Comparison of ENCODE assay signal across 20 cellular contexts in genomic region chr5:72121753-72122445, GRCh38. TPM values are rescaled to one million over a fixed set of nuclear protein-coding genes. Genes with fewer than 3 reads are reported as not detected.
DNase-seq lines count a peak whose midpoint lies in the region; ATAC-seq, FAIRE-seq and TF ChIP-seq lines count a peak whose summit lies in the region.
"Had no signal": no experiment of that assay in that cellular context is flagged by ENCODE, and none has a peak within 500 bp of the region (broad histone marks: within the 10 kb centered on the region; RNA-seq: fewer than 3 reads in every experiment).

No MANE protein-coding gene starts in this region.

- H2BK15ac ChIP-seq in H9 (ENCODE audit: low read depth, low read length) = no peak overlapping the region

- ATAC-seq in K562 (no peak), HG03571 (IDR thresholded peaks at IDR 0.05; ENCODE audit: unreplicated experiment) (no peak)
- ATAC-seq: mucosa of descending colon had no signal

- in situ Hi-C loops in K562 (cut with MboI) = no loop called here

- H3K9ac ChIP-seq in H9 (ENCODE audit: extremely low read depth, insufficient read length, low read length) (no peak overlapping the region), K562 (ENCODE audit: insufficient read depth in 1 of 2, low read depth in 2 of 2, low read length in 2 of 2) (no peak overlapping the region)

- peak overlapping the region; percentile 62 to 97 (median 86) for H3K27ac Mint-ChIP-seq in H9
- peak overlapping the region; percentile 55 for H3K27ac Mint-ChIP-seq in nephron progenitor cell
- H3K27ac Mint-ChIP-seq: activated CD4-positive, alpha-beta T cell treated with anti-CD3 and anti-CD28 coated beads, Interleukin-2, amount 10 ng/mL, durations not matched to agents 7 days and 5 days; activated naive CD8-positive, alpha-beta T cell; activated T-cell treated with anti-CD3 and anti-CD28 coated beads, Interleukin-2, amount 50 U/mL, for 24 hours had no signal

- no peak overlapping the region for H3T11ph ChIP-seq in H9 (ENCODE audit: low read length)

- peaks cover 28 to 38% (median 32%) of the 10 kb centered on the region in 3 experiments for H3K36me3 Mint-ChIP-seq in H9 (ENCODE audit: insufficient read depth in 1 of 3, low read depth in 3 of 3)
- H3K36me3 Mint-ChIP-seq in nephron progenitor cell (ENCODE audit: low read depth) = peaks cover 63% of the 10 kb centered on the region
- H3K36me3 Mint-ChIP-seq: activated naive CD8-positive, alpha-beta T cell had no signal

- H4K5ac ChIP-seq in H9 (ENCODE audit: insufficient read length, low read depth, low read length) = no peak overlapping the region

- H3K4me3 Mint-ChIP-seq in H9 = peak overlapping the region; percentile 26 to 60; a peak in 4 of 5 replicates
- H3K4me3 Mint-ChIP-seq in nephron progenitor cell = no peak overlapping the region
- H3K4me3 Mint-ChIP-seq: activated CD4-positive, alpha-beta T cell treated with anti-CD3 and anti-CD28 coated beads, Interleukin-2, amount 10 ng/mL, durations not matched to agents 7 days and 5 days; activated naive CD8-positive, alpha-beta T cell; activated T-cell treated with anti-CD3 and anti-CD28 coated beads, Interleukin-2, amount 50 U/mL, for 24 hours had no signal

- WGBS in H9 (ENCODE audit: extremely low coverage, insufficient read length, low lambda C conversion rate) = no CpG with 5 or more reads among the region's 12 CpGs
- WGBS in K562 (ENCODE audit: insufficient coverage, low coverage, missing lambda C conversion rate) = 77% methylated on average over 12 of the region's 12 CpGs

- CTCF ChIA-PET in K562 (lab: Yijun Ruan, JAX; ENCODE audit: low intra/inter-chr PET ratio) = no interaction called here

- H3K36me3 ChIP-seq in K562 (ENCODE audit: control insufficient read depth, insufficient read depth, low read length) = peaks cover 46% of the 10 kb centered on the region

- peak; percentile 61 for DNase-seq in H9
- peak; percentile 39 for DNase-seq in NCI-H1417 treated with DMSO at 0.1 percent for 48 hours (lab: John Stamatoyannopoulos, UW)
- DNase-seq in K562 (ENCODE audit: extremely low read depth in 1 of 4, low spot score in 3 of 4) = no peak
- DNase-seq in nephron progenitor cell = no peak
- DNase-seq in DMS 273 (lab: John Stamatoyannopoulos, UW; ENCODE audit: unreplicated experiment) = no peak
- DNase-seq in activated CD4-positive, alpha-beta T cell treated with anti-CD3 and anti-CD28 coated beads, Interleukin-2, amount 50 U/mL, for 1 hour = no peak
- no peak for DNase-seq in HUDEP-2 (lab: John Stamatoyannopoulos, UW; ENCODE audit: unreplicated experiment in 76 of 76)
- DNase-seq: activated CD4-positive, alpha-beta T cell treated with anti-CD3 and anti-CD28 coated beads, Interleukin-2, amount 10 ng/mL, durations not matched to agents 7 days and 5 days; activated T-cell treated with anti-CD3 and anti-CD28 coated beads, Interleukin-2, amount 50 U/mL, for 24 hours; AML-193; mucosa of descending colon; NCI-H524 treated with DMSO at 0.1 percent for 48 hours; PC-9; small intestine had no signal

- H4K20me1 ChIP-seq in H9 (ENCODE audit: control insufficient read depth, insufficient read depth, insufficient read length) (no peaks in the 10 kb centered on the region), K562 (replicated peaks; ENCODE audit: control insufficient read depth, insufficient read depth, low read length) (0 out of 2 replicates have a peak, but pooled peaks cover 6% of the 10 kb centered on the region)

- H3K27ac ChIP-seq in H9 (ENCODE audit: insufficient read length, low read depth, low read length) = peak overlapping the region; percentile 24
- no peak overlapping the region for H3K27ac ChIP-seq in K562 (ENCODE audit: extremely low read depth, low read depth, low read length)
- H3K27ac ChIP-seq: cardiac muscle cell, PC-9 had no signal

- no peak for TF ChIP-seq POLR2A in K562 (conservative IDR thresholded peaks at IDR 0.05)

- no peaks in the 10 kb centered on the region for H3K9me3 Mint-ChIP-seq in H9
- H3K9me3 Mint-ChIP-seq in nephron progenitor cell = peaks cover 3% of the 10 kb centered on the region
- H3K9me3 Mint-ChIP-seq: activated CD4-positive, alpha-beta T cell treated with anti-CD3 and anti-CD28 coated beads, Interleukin-2, amount 10 ng/mL, durations not matched to agents 7 days and 5 days; activated T-cell treated with anti-CD3 and anti-CD28 coated beads, Interleukin-2, amount 50 U/mL, for 24 hours had no signal

- no peak overlapping the region for H3K14ac ChIP-seq in H9 (ENCODE audit: insufficient read depth, low read length)

- TF ChIP-seq CTCF in H9 (conservative IDR thresholded peaks at IDR 0.05) = no peak
- TF ChIP-seq CTCF in K562 (IDR thresholded peaks at IDR 0.05 in 2 of 3, conservative IDR thresholded peaks at IDR 0.05 in 1 of 3; ENCODE audit: insufficient read depth in 2 of 3, low read depth in 1 of 3, low read length in 3 of 3) = no peak
- TF ChIP-seq CTCF in nephron progenitor cell (IDR thresholded peaks at IDR 0.05) = no peak

- POLR2A ChIA-PET in K562 (lab: Yijun Ruan, JAX) = interaction anchor here (1.2 to 4.4 kb wide), 2 partner anchors 13 kb away, joined by 3 to 21 read pairs; partner anchors contain the start of gene MAP1B

- H3K27me3 Mint-ChIP-seq in H9 (ENCODE audit: low read depth) (no peaks in the 10 kb centered on the region), nephron progenitor cell (ENCODE audit: low read depth, poor library complexity) (no peaks in the 10 kb centered on the region)

- FAIRE-seq in K562 (lab: Jason Lieb, UNC) = no peak
- FAIRE-seq: D721Med, H54, HTR-8/SVneo, small intestine had no signal

- TF ChIP-seq RAD21 in K562 (CRISPR knock-in tag; conservative IDR thresholded peaks at IDR 0.05 in 1 of 2, IDR thresholded peaks at IDR 0.05 in 1 of 2) = no peak

- H3K79me1 ChIP-seq in H9 (ENCODE audit: insufficient read depth, low read depth, low read length, poor library complexity, severe bottlenecking) = no peaks in the 10 kb centered on the region

- H3K27me3 ChIP-seq in H9 (ENCODE audit: insufficient read depth, low read length) = no peaks in the 10 kb centered on the region
- no peaks in the 10 kb centered on the region for H3K27me3 ChIP-seq in K562 (ENCODE audit: control insufficient read depth in 2 of 2, insufficient read depth in 2 of 2, low read length in 2 of 2)
- H3K27me3 ChIP-seq: cardiac muscle cell had no signal

- H2AFZ ChIP-seq in H9 (ENCODE audit: low read length) (no peak overlapping the region), K562 (ENCODE audit: low read depth, low read length) (no peak overlapping the region)
- H2AFZ ChIP-seq: PC-9 had no signal

- H4K8ac ChIP-seq in H9 (replicated peaks; ENCODE audit: insufficient read length, low read depth, low read length) = no peak overlapping the region

- no peaks in the 10 kb centered on the region for H3K23me2 ChIP-seq in H9 (ENCODE audit: insufficient read length, low read depth, low read length, poor library complexity, severe bottlenecking)

- intact Hi-C loops in K562 (cut with micrococcal nuclease) = no loop called here

- H2AK5ac ChIP-seq in H9 (ENCODE audit: insufficient read length, low read length) = no peak overlapping the region

- BruUV-seq in K562 (replicated peaks; lab: Mats Ljungman, UMichigan) = no TSS peak

- H3K23ac ChIP-seq in H9 (ENCODE audit: insufficient read length, low read depth, low read length) = no peak overlapping the region

- no peak overlapping the region for H3K18ac ChIP-seq in H9 (ENCODE audit: insufficient read length, low read depth, low read length)

- H4K91ac ChIP-seq in H9 (ENCODE audit: insufficient read length, low read depth, low read length) = no peak overlapping the region

- H2BK5ac ChIP-seq in H9 (ENCODE audit: insufficient read length, low read length) = no peak overlapping the region

- H3K4me1 Mint-ChIP-seq in H9 = peaks cover 59 to 61% of the 10 kb centered on the region in 2 experiments
- H3K4me1 Mint-ChIP-seq in nephron progenitor cell = peaks cover 53% of the 10 kb centered on the region
- H3K4me1 Mint-ChIP-seq: activated CD4-positive, alpha-beta T cell treated with anti-CD3 and anti-CD28 coated beads, Interleukin-2, amount 10 ng/mL, durations not matched to agents 7 days and 5 days had no signal

- H3K4me2 ChIP-seq in H9 (ENCODE audit: insufficient read depth, insufficient read length, low read length) = peak overlapping the region; percentile 48
- H3K4me2 ChIP-seq in K562 (ENCODE audit: insufficient read depth, low read length) = no peak overlapping the region
- H3K4me2 ChIP-seq: PC-9 had no signal

- H2BK12ac ChIP-seq in H9 (ENCODE audit: insufficient read length, low read depth, low read length) = no peak overlapping the region

- no peaks in the 10 kb centered on the region for H3K9me3 ChIP-seq in H9 (ENCODE audit: control insufficient read depth, low read depth, low read length)
- H3K9me3 ChIP-seq in K562 (replicated peaks; ENCODE audit: control insufficient read depth, insufficient read depth, low read depth, low read length) = no peaks in the 10 kb centered on the region
- H3K9me3 ChIP-seq: mucosa of descending colon had no signal

- H3K4ac ChIP-seq in H9 (ENCODE audit: low read depth, low read length) = no peak overlapping the region

- no peak for TF ChIP-seq EP300 in K562 (IDR thresholded peaks at IDR 0.05; ENCODE audit: low read length)

- no peaks in the 10 kb centered on the region for H3K9me1 ChIP-seq in K562 (ENCODE audit: control insufficient read depth, insufficient read depth, low read length)

- peaks cover under 1% of the 10 kb centered on the region; the same call in 1 of the 2 replicates for H3K79me2 ChIP-seq in H9 (ENCODE audit: insufficient read depth, low read length)
- no peaks in the 10 kb centered on the region for H3K79me2 ChIP-seq in K562 (ENCODE audit: control insufficient read depth, insufficient read depth, low read length)

- no peak overlapping the region for H2BK120ac ChIP-seq in H9 (ENCODE audit: low read depth, low read length, poor library complexity, severe bottlenecking)

- peaks cover 14% of the 10 kb centered on the region for H3K4me1 ChIP-seq in H9 (ENCODE audit: insufficient read depth, low read length)
- H3K4me1 ChIP-seq in K562 (replicated peaks in 1 of 2; ENCODE audit: control insufficient read depth in 2 of 2, insufficient read depth in 2 of 2, low read length in 2 of 2) = peaks cover 0 to 3% of the 10 kb centered on the region in 2 experiments; a peak in 1 of 5 replicates

- H3K4me3 ChIP-seq in K562 = no peak overlapping the region
- H3K4me3 ChIP-seq: cardiac muscle cell, mucosa of descending colon, PC-9 had no signal

- no peak overlapping the region for H2BK20ac ChIP-seq in H9 (ENCODE audit: low read depth, low read length, poor library complexity, severe bottlenecking)

- no peak overlapping the region for H3K56ac ChIP-seq in H9 (ENCODE audit: insufficient read length, low read depth, low read length)

RNA-seq across cellular contexts. Expression of gene MAP1B, which starts 14.6 kb away (rescaled TPM):
- total RNA-seq in H9 (2021) = 67.1 and 67.5 TPM in 2 replicates
- 40.0 and 59.2 TPM in 2 replicates for total RNA-seq in K562 (2011; cell fraction: chromatin; rRNA removed; ENCODE audit: low replicate concordance)
- 29.5 and 48.0 TPM in 2 replicates for total RNA-seq in K562 (2011; cell fraction: nucleolus; rRNA removed)
- 40.7 and 44.0 TPM in 2 replicates for total RNA-seq in K562 (2011; cell fraction: nucleoplasm; rRNA removed)
- 17.3 and 23.7 TPM in 2 replicates for total RNA-seq in K562 (2014; rRNA removed)
- 26.4 and 28.7 TPM in 2 replicates for total RNA-seq in K562 (2014; rRNA removed; fragmentation: Illumina TruSeq; extraction: Trizol)
- total RNA-seq in K562 (2015; rRNA removed; fragmentation: Illumina TruSeq; extraction: Trizol) = 15.4 and 17.5 TPM in 2 replicates
- total RNA-seq in K562 (2021) = 61.4 and 66.1 TPM in 2 replicates
- 5.2 and 8.0 TPM in 2 replicates for polyA plus RNA-seq in K562 (2011; rRNA removed)
- 9.8 and 14.0 TPM in 2 replicates for polyA plus RNA-seq in K562 (2011; cell fraction: cytosol; rRNA removed)
- polyA plus RNA-seq in K562 (2011; cell fraction: nucleus; rRNA removed) = 7.7 and 8.0 TPM in 2 replicates
- 10.2 and 16.8 TPM in 2 replicates for polyA plus RNA-seq in K562 (2012)
- 22.5 and 24.4 TPM in 2 replicates for polyA plus RNA-seq in K562 (2014; fragmentation: Illumina TruSeq; extraction: Trizol)
- 10 to 100 TPM in 1 of 2 experiments, 1 to 10 TPM in 1; 9.9 to 30.1 TPM for polyA plus RNA-seq in K562 (2014; fragmentation: Nextera tagmentation; extraction: Ambion mirVana)
- polyA plus RNA-seq in K562 (2014; rRNA removed) = 12.5 and 12.9 TPM in 2 replicates
- 18.9 and 28.9 TPM in 2 replicates for polyA minus RNA-seq in K562 (2011; rRNA and poly(A)+ RNA removed)
- polyA minus RNA-seq in K562 (2011; cell fraction: cytosol; rRNA and poly(A)+ RNA removed) = 13.7 and 23.6 TPM in 2 replicates
- polyA minus RNA-seq in K562 (2011; cell fraction: nucleus; rRNA and poly(A)+ RNA removed) = 18.7 and 26.7 TPM in 2 replicates

Comparison
In these comparisons a context has a peak if more than half of its experiments do, and no peak if none do; other contexts are left out.
1. DNase-seq: peak in H9 (single experiment) and NCI-H1417 treated with DMSO at 0.1 percent for 48 hours (single experiment); none in K562 (0 of 4), nephron progenitor cell (single experiment), DMS 273 (single experiment), activated CD4-positive, alpha-beta T cell treated with anti-CD3 and anti-CD28 coated beads, Interleukin-2, amount 50 U/mL, for 1 hour (single experiment) and HUDEP-2 (0 of 76).